In genomic region chr4:176032454-176032853, GRCh38 we compare ENCODE assay signal across 8 cellular contexts.
"Had no signal": no experiment of that assay in that cellular context is flagged by ENCODE, and none has a peak within 500 bp of the region (broad histone marks: within the 10 kb centered on the region; RNA-seq: fewer than 3 reads in every experiment).

No MANE protein-coding gene starts in this region.

- DNase-seq: GDM1, GF-D8 had no signal

- FAIRE-seq: G401.6, GM12878, GM12891, GM12892, GM18507, GM19239 had no signal

- H3K4me3 ChIP-seq: GM12878 had no signal

- ATAC-seq: GM12878 had no signal
